27 cellular contexts compared by ENCODE assay signal in genomic region chr2:60053791-60054190, GRCh38.
DNase-seq lines count a peak whose midpoint lies in the region; ATAC-seq and TF ChIP-seq lines count a peak whose summit lies in the region.
"Had no signal": no experiment of that assay in that cellular context is flagged by ENCODE, and none has a peak within 500 bp of the region (broad histone marks: within the 10 kb centered on the region; RNA-seq: fewer than 3 reads in every experiment).

No MANE protein-coding gene starts in this region.

- ATAC-seq in heart right ventricle: no peak
- ATAC-seq in body of pancreas: peak; percentile 94
- peak; percentile 86 for ATAC-seq in left colon
- ATAC-seq: A549; left lung; natural killer cell treated with Interleukin-12 subunit alpha and Interleukin-12 subunit beta and Interleukin-15 and Interleukin-18, amount 100 ng/mL, for 72 hours had no signal

- H3K27ac ChIP-seq in heart right ventricle (peak overlapping the region in 7 of 10 donors; percentile 43 to 82 (median 77)), body of pancreas (peak overlapping the region; percentile 60 to 76 (median 72)), transverse colon (no peak overlapping the region), caudate nucleus (ENCODE audit: low read depth, low read length) (no peak overlapping the region)
- H3K27ac ChIP-seq: A549, esophagus muscularis mucosa, left lung had no signal

- H3K36me3 ChIP-seq in heart right ventricle (no peaks in the 10 kb centered on the region), body of pancreas (replicated peaks in 1 of 2; ENCODE audit: insufficient read depth in 1 of 2, low read depth in 2 of 2) (no peaks in the 10 kb centered on the region), transverse colon (no peaks in the 10 kb centered on the region)
- H3K36me3 ChIP-seq: esophagus muscularis mucosa, left lung, MG63 had no signal

- TF ChIP-seq CTCF in heart right ventricle (IDR thresholded peaks at IDR 0.05) (no peak), body of pancreas (IDR thresholded peaks at IDR 0.05) (peak in 3 of 7 experiments; percentile 24 to 35 (median 34)), transverse colon (IDR thresholded peaks at IDR 0.05) (no peak)

- no peak overlapping the region for H3K4me3 ChIP-seq in heart right ventricle
- no peak overlapping the region for H3K4me3 ChIP-seq in body of pancreas
- H3K4me3 ChIP-seq in transverse colon: no peak overlapping the region
- H3K4me3 ChIP-seq: A549, esophagus muscularis mucosa, left lung, MG63 had no signal

- DNase-seq in heart right ventricle: no peak
- no peak for DNase-seq in cardiac septum (ENCODE audit: low spot score)
- peak; percentile 90 to 96 (median 95) for DNase-seq in body of pancreas
- DNase-seq in left colon: peak; percentile 16 to 51
- peak; percentile 25 for DNase-seq in transverse colon
- no peak for DNase-seq in caudate nucleus (lab: John Stamatoyannopoulos, UW)
- no peak for DNase-seq in iPS-NIHi11 (ENCODE audit: low spot score)
- no peak for DNase-seq in activated effector memory CD4-positive, alpha-beta T cell treated with anti-CD3 and anti-CD28 coated beads, Interleukin-2, amount 50 U/mL, for 16 hours
- DNase-seq: activated CD4-positive, alpha-beta T cell treated with anti-CD3 and anti-CD28 coated beads for 48 hours; activated naive CD4-positive, alpha-beta T cell; activated T-cell treated with anti-CD3 and anti-CD28 coated beads, Interleukin-2, amount 50 U/mL, for 48 hours; CD8-positive, alpha-beta memory T cell; effector CD8-positive, alpha-beta T cell; GDM1; HCEC 1CT; hippocampal formation; left lung; MG63; NCI-H1417 treated with DMSO at 0.1 percent for 48 hours; NCI-H446; NCI-H82; OCI-M1; retina; stimulated activated CD4-positive, alpha-beta T cell treated with anti-CD3 and anti-CD28 coated beads, Interleukin-2, amount 100 ng/mL, for 24 hours had no signal

- TF ChIP-seq POLR2A in body of pancreas (IDR thresholded peaks at IDR 0.05): peak in 2 of 3 donors; percentile 7 to 23
- no peak for TF ChIP-seq POLR2A in transverse colon (IDR thresholded peaks at IDR 0.05)

- H3K4me1 ChIP-seq in heart right ventricle (peaks cover 0 to 17% (median 7%) of the 10 kb centered on the region in 9 donors), body of pancreas (peaks cover 31% of the 10 kb centered on the region), transverse colon (no peaks in the 10 kb centered on the region)
- H3K4me1 ChIP-seq: A549, left lung had no signal

- in situ Hi-C loops in transverse colon (cut with MboI; ENCODE audit: low pct_ligation_motif_present in 1 of 4, low pct_unique_long_range_greater_than_20kb in 1 of 4, low sequenced_read_pairs in 3 of 4): no loop called here

- TF ChIP-seq EP300 in transverse colon (IDR thresholded peaks at IDR 0.05; ENCODE audit: low read depth): no peak

- H3K27me3 ChIP-seq in heart right ventricle (no peaks in the 10 kb centered on the region), body of pancreas (no peaks in the 10 kb centered on the region), transverse colon (no peaks in the 10 kb centered on the region)
- H3K27me3 ChIP-seq: esophagus muscularis mucosa, left lung, MG63 had no signal

- WGBS in heart right ventricle, 2 donors: 76 to 78% methylated on average over 4 of the region's 4 CpGs
- WGBS in body of pancreas, 2 donors: 35 to 53% methylated on average over 4 of the region's 4 CpGs
- WGBS in transverse colon (ENCODE audit: low coverage in 1 of 2), 2 donors: 44% methylated on average over 4 of the region's 4 CpGs; no CpG with 5 or more reads in 1 of the 2 donors

- intact Hi-C loops in heart right ventricle (cut with DNase I) (loop anchor here in 2 of 10 donors (2.0 to 10.0 kb wide), 2 partner anchors 51 to 53 kb away; no protein-coding TSS in a partner anchor), cardiac septum (cut with DNase I) (loop anchor here (2.0 to 5.0 kb wide), 2 partner anchors 41 to 166 kb away; no protein-coding TSS in a partner anchor), body of pancreas (cut with DNase I) (no loop called here), left colon (cut with DNase I, micrococcal nuclease) (no loop called here), transverse colon (cut with DNase I; ENCODE audit: low total_unique reads) (no loop called here)

- no peaks in the 10 kb centered on the region for H3K9me3 ChIP-seq in heart right ventricle
- no peaks in the 10 kb centered on the region for H3K9me3 ChIP-seq in body of pancreas
- no peaks in the 10 kb centered on the region for H3K9me3 ChIP-seq in transverse colon
- H3K9me3 ChIP-seq: A549, esophagus muscularis mucosa, left lung, MG63 had no signal

Comparison
In these comparisons a context has a peak if more than half of its experiments do, and no peak if none do; other contexts are left out.
1. ATAC-seq: peak in body of pancreas (single experiment) and left colon (single experiment); none in heart right ventricle (0 of 8).
2. DNase-seq: peak in body of pancreas (4 of 4), left colon (2 of 2) and transverse colon (single experiment); none in heart right ventricle (0 of 2), cardiac septum (single experiment), caudate nucleus (0 of 61), iPS-NIHi11 (single experiment) and activated effector memory CD4-positive, alpha-beta T cell treated with anti-CD3 and anti-CD28 coated beads, Interleukin-2, amount 50 U/mL, for 16 hours (single experiment).
3. H3K27ac ChIP-seq: peak in heart right ventricle (7 of 10) and body of pancreas (4 of 4); none in transverse colon (0 of 4) and caudate nucleus (single experiment).